Comparison of ENCODE assay signal across 11 cellular contexts in the genomic region with DNA sequence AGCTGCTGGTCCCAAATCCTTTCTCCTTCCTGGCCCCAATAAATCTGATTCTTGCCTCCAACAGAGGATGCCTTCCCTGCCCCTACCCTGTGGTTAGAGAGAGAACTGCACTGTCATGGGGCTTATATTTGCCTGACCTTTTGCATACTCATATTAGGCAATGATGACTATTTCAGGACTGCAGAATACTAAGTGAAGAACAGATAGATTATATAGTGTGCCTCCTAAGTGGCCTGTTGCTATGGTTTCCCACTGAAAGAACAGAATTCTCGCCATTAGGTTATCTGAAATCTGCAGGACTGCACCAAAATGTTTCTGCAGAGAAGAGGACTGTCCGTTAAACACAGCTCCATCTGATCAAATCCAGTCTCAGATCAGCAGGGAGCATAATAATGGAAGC.
DNase-seq lines count a peak whose midpoint lies in the region; ATAC-seq and TF ChIP-seq lines count a peak whose summit lies in the region.
"Had no signal": no experiment of that assay in that cellular context is flagged by ENCODE, and none has a peak within 500 bp of the region (broad histone marks: within the 10 kb centered on the region; RNA-seq: fewer than 3 reads in every experiment).

No MANE protein-coding gene starts in this region.

- H3K4me1 Mint-ChIP-seq in CD14-positive monocyte: peaks cover 52% of the 10 kb centered on the region
- H3K4me1 Mint-ChIP-seq in glutamatergic neuron (ENCODE audit: low read depth, unreplicated experiment): no peaks in the 10 kb centered on the region

- H3K9me3 Mint-ChIP-seq in CD14-positive monocyte: peaks cover 0 to 5% (median 0%) of the 10 kb centered on the region in 7 donors
- H3K9me3 Mint-ChIP-seq in glutamatergic neuron (ENCODE audit: unreplicated experiment): no peaks in the 10 kb centered on the region

- DNase-seq in CD14-positive monocyte (ENCODE audit: low spot score): peak; percentile 58
- DNase-seq in RPMI8226: peak; percentile 10
- DNase-seq in glutamatergic neuron: no peak
- DNase-seq in NCI-H187 (lab: John Stamatoyannopoulos, UW): no peak
- DNase-seq in middle frontal gyrus (ENCODE audit: extremely low spot score, low spot score): no peak
- no peak for DNase-seq in GM10266 (ENCODE audit: extremely low spot score)
- DNase-seq in NCI-H345 treated with DMSO at 0.1 percent for 48 hours (lab: John Stamatoyannopoulos, UW; ENCODE audit: unreplicated experiment): no peak
- DNase-seq: activated CD8-positive, alpha-beta memory T cell treated with anti-CD3 and anti-CD28 coated beads, Interleukin-2, amount 50 U/mL, for 4 hours; hippocampal formation; NCI-H146 had no signal

- intact Hi-C loops in CD14-positive monocyte (cut with micrococcal nuclease): no loop called here

- TF ChIP-seq CTCF in CD14-positive monocyte (IDR thresholded peaks at IDR 0.05) (peak; percentile 11), glutamatergic neuron (IDR thresholded peaks at IDR 0.05; ENCODE audit: partially characterized antibody, unreplicated experiment) (peak; percentile 34), GM10266 (IDR thresholded peaks at IDR 0.05; ENCODE audit: control insufficient read depth, insufficient read depth, low read depth, missing control alignments) (no peak)

- H3K36me3 Mint-ChIP-seq in CD14-positive monocyte (no peaks in the 10 kb centered on the region), glutamatergic neuron (ENCODE audit: unreplicated experiment) (no peaks in the 10 kb centered on the region)

- peak overlapping the region in 2 of 7 donors; percentile 28 to 46 for H3K27ac Mint-ChIP-seq in CD14-positive monocyte
- H3K27ac Mint-ChIP-seq in glutamatergic neuron (ENCODE audit: unreplicated experiment): no peak overlapping the region

- peak; percentile 31 for ATAC-seq in HG02885 (IDR thresholded peaks at IDR 0.05; ENCODE audit: poor library complexity, unreplicated experiment)

- H3K27me3 Mint-ChIP-seq in CD14-positive monocyte (ENCODE audit: low read depth in 3 of 3) (peaks cover 0 to 4% (median 2%) of the 10 kb centered on the region in 3 donors), glutamatergic neuron (ENCODE audit: unreplicated experiment) (no peaks in the 10 kb centered on the region)

- no peak overlapping the region for H3K4me3 Mint-ChIP-seq in CD14-positive monocyte
- no peak overlapping the region for H3K4me3 Mint-ChIP-seq in glutamatergic neuron (ENCODE audit: unreplicated experiment)

Comparison
In these comparisons a context has a peak if more than half of its experiments do, and no peak if none do; other contexts are left out.
1. DNase-seq: peak in CD14-positive monocyte (single experiment) and RPMI8226 (single experiment); none in glutamatergic neuron (single experiment), NCI-H187 (0 of 2), middle frontal gyrus (single experiment), GM10266 (single experiment) and NCI-H345 treated with DMSO at 0.1 percent for 48 hours (single experiment).